In genomic region chr12:76348079-76348901, GRCh38 we compare ENCODE assay signal across 1 cellular context.
TF ChIP-seq lines count a peak whose summit lies in the region.

Gene BBS10 (minus strand): TSS chr12:76348415. CDS start chr12:76348358, 57 bp downstream.

TF ChIP-seq in HepG2, 621 proteins besides CTCF, POLR2A, EP300 and RAD21 (continued from another document and continues in another):
- TF ChIP-seq NR2F1 (CRISPR knock-in tag; IDR thresholded peaks at IDR 0.05) (no peak), ATM (IDR thresholded peaks at IDR 0.05; ENCODE audit: borderline replicate concordance) (no peak), BHLHE40 (IDR thresholded peaks at IDR 0.05; ENCODE audit: low read length) (no peak), ZNF784 (CRISPR knock-in tag; IDR thresholded peaks at IDR 0.05; ENCODE audit: borderline replicate concordance) (no peak), TBX2 (CRISPR knock-in tag; IDR thresholded peaks at IDR 0.05; ENCODE audit: borderline replicate concordance) (peak; percentile 56), YEATS2 (CRISPR knock-in tag; IDR thresholded peaks at IDR 0.05; ENCODE audit: borderline replicate concordance) (peak; percentile 88; the same call in 1 of the 2 replicates), THAP9 (CRISPR knock-in tag; IDR thresholded peaks at IDR 0.05; ENCODE audit: borderline replicate concordance) (peak; percentile 82), ZNF510 (CRISPR knock-in tag; IDR thresholded peaks at IDR 0.05; ENCODE audit: low read depth) (no peak), HNF4A (CRISPR knock-in tag; IDR thresholded peaks at IDR 0.05) (0 out of 2 replicates have a peak, but pooled peaks have one; percentile 21), AGO1 (IDR thresholded peaks at IDR 0.05; ENCODE audit: low read depth, low read length, poor library complexity, severe bottlenecking) (peak; percentile 79), ZNF276 (CRISPR knock-in tag; IDR thresholded peaks at IDR 0.05; ENCODE audit: low read depth) (no peak; the same call in 1 of the 2 replicates), TOPORS (CRISPR knock-in tag; IDR thresholded peaks at IDR 0.05) (no peak), ATF6 (CRISPR knock-in tag; conservative IDR thresholded peaks at IDR 0.05) (no peak), JUNB (CRISPR knock-in tag; IDR thresholded peaks at IDR 0.05; ENCODE audit: borderline replicate concordance) (no peak), REXO4 (CRISPR knock-in tag; IDR thresholded peaks at IDR 0.05; ENCODE audit: borderline replicate concordance) (no peak), ZMYM2 (CRISPR knock-in tag; IDR thresholded peaks at IDR 0.05) (no peak), ZNF550 (CRISPR knock-in tag; IDR thresholded peaks at IDR 0.05; ENCODE audit: borderline replicate concordance) (no peak), ZNF619 (CRISPR knock-in tag; IDR thresholded peaks at IDR 0.05) (peak; percentile 22; the same call in 1 of the 2 replicates), MED1 (CRISPR knock-in tag; IDR thresholded peaks at IDR 0.05) (peak; percentile 66), RBM39 (IDR thresholded peaks at IDR 0.05; ENCODE audit: low read depth, low read length, poor library complexity, severe bottlenecking) (peak; percentile 71), ZNF460 (CRISPR knock-in tag; IDR thresholded peaks at IDR 0.05; ENCODE audit: borderline replicate concordance) (no peak), KLF15 (CRISPR knock-in tag; IDR thresholded peaks at IDR 0.05; ENCODE audit: borderline replicate concordance) (peak; percentile 77; the same call in 1 of the 2 replicates), ZNF235 (CRISPR knock-in tag; IDR thresholded peaks at IDR 0.05; ENCODE audit: borderline replicate concordance) (no peak), RARG (CRISPR knock-in tag; IDR thresholded peaks at IDR 0.05; ENCODE audit: low read depth) (no peak), NPAS2 (CRISPR knock-in tag; IDR thresholded peaks at IDR 0.05; ENCODE audit: borderline replicate concordance) (no peak), FOXP1 (IDR thresholded peaks at IDR 0.05) (no peak), FOXP1 (CRISPR knock-in tag; IDR thresholded peaks at IDR 0.05) (no peak)
- TF ChIP-seq, protein P1, sequence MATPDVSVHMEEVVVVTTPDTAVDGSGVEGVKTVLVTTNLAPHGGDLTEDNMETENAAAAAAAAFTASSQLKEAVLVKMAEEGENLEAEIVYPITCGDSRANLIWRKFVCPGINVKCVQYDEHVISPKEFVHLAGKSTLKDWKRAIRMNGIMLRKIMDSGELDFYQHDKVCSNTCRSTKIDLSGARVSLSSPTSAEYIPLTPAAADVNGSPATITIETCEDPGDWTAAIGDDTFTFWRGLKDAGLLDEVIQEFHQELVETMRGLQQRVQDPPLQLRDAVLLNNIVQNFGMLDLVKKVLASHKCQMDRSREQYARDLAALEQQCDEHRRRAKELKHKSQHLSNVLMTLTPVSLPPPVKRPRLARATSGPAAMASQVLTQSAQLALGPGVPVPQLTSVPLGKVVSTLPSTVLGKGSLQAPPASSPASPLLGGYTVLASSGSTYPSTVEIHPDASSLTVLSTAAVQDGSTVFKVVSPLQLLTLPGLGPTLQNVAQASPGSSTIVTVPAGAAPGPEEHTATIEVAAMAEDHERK (CRISPR knock-in tag; IDR thresholded peaks at IDR 0.05; ENCODE audit: low read depth), result no peak
- TF ChIP-seq, protein P2, sequence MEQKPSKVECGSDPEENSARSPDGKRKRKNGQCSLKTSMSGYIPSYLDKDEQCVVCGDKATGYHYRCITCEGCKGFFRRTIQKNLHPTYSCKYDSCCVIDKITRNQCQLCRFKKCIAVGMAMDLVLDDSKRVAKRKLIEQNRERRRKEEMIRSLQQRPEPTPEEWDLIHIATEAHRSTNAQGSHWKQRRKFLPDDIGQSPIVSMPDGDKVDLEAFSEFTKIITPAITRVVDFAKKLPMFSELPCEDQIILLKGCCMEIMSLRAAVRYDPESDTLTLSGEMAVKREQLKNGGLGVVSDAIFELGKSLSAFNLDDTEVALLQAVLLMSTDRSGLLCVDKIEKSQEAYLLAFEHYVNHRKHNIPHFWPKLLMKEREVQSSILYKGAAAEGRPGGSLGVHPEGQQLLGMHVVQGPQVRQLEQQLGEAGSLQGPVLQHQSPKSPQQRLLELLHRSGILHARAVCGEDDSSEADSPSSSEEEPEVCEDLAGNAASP (CRISPR knock-in tag; IDR thresholded peaks at IDR 0.05; ENCODE audit: borderline replicate concordance), result no peak
- TF ChIP-seq, protein P3, sequence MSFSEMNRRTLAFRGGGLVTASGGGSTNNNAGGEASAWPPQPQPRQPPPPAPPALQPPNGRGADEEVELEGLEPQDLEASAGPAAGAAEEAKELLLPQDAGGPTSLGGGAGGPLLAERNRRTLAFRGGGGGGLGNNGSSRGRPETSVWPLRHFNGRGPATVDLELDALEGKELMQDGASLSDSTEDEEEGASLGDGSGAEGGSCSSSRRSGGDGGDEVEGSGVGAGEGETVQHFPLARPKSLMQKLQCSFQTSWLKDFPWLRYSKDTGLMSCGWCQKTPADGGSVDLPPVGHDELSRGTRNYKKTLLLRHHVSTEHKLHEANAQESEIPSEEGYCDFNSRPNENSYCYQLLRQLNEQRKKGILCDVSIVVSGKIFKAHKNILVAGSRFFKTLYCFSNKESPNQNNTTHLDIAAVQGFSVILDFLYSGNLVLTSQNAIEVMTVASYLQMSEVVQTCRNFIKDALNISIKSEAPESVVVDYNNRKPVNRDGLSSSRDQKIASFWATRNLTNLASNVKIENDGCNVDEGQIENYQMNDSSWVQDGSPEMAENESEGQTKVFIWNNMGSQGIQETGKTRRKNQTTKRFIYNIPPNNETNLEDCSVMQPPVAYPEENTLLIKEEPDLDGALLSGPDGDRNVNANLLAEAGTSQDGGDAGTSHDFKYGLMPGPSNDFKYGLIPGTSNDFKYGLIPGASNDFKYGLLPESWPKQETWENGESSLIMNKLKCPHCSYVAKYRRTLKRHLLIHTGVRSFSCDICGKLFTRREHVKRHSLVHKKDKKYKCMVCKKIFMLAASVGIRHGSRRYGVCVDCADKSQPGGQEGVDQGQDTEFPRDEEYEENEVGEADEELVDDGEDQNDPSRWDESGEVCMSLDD (CRISPR knock-in tag; IDR thresholded peaks at IDR 0.05; ENCODE audit: borderline replicate concordance), result no peak
- TF ChIP-seq, protein P4, sequence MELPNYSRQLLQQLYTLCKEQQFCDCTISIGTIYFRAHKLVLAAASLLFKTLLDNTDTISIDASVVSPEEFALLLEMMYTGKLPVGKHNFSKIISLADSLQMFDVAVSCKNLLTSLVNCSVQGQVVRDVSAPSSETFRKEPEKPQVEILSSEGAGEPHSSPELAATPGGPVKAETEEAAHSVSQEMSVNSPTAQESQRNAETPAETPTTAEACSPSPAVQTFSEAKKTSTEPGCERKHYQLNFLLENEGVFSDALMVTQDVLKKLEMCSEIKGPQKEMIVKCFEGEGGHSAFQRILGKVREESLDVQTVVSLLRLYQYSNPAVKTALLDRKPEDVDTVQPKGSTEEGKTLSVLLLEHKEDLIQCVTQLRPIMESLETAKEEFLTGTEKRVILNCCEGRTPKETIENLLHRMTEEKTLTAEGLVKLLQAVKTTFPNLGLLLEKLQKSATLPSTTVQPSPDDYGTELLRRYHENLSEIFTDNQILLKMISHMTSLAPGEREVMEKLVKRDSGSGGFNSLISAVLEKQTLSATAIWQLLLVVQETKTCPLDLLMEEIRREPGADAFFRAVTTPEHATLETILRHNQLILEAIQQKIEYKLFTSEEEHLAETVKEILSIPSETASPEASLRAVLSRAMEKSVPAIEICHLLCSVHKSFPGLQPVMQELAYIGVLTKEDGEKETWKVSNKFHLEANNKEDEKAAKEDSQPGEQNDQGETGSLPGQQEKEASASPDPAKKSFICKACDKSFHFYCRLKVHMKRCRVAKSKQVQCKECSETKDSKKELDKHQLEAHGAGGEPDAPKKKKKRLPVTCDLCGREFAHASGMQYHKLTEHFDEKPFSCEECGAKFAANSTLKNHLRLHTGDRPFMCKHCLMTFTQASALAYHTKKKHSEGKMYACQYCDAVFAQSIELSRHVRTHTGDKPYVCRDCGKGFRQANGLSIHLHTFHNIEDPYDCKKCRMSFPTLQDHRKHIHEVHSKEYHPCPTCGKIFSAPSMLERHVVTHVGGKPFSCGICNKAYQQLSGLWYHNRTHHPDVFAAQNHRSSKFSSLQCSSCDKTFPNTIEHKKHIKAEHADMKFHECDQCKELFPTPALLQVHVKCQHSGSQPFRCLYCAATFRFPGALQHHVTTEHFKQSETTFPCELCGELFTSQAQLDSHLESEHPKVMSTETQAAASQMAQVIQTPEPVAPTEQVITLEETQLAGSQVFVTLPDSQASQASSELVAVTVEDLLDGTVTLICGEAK (IDR thresholded peaks at IDR 0.05), result peak; percentile 72
- TF ChIP-seq, protein P4 (CRISPR knock-in tag; IDR thresholded peaks at IDR 0.05), result peak; percentile 60; the same call in 1 of the 2 replicates
